In the genomic region with DNA sequence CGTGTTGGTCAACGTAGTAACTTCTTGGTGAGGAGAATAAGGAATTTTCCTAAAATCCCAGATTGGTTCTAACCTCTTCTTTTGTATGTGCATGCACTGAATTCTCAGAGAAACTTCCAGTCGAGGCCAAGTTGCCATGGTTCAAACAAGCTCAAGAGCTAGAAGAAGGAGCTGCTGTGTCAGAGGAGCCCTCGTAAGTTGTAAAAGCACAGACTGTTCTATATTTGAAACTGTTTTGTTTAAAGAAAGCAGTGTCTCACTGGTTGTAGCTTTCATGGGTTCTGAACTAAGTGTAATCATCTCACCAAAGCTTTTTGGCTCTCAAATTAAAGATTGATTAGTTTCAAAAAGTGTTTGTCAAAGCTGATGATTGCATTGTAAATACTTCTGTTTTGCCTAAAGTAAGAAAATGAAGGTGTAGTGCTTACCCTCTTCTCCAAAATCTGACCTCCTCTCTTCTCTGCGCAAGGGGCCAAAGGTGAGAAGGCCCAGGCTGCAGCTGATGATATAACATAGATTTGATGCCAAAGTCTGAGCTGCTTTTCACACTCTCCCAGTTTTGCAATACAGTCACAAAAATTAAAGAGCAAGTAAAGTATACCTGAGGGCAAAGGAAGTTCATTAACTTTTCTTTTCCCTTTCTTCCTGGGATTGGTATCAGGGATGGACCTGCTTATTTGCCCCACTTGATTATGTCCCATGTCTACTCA, we compare ENCODE assay signal across 1 cellular context.
TF ChIP-seq lines count a peak whose summit lies in the region.

No MANE protein-coding gene starts in this region.

TF ChIP-seq in GM12878, 131 proteins besides CTCF, POLR2A, EP300 and RAD21 (continued from another document):
- TF ChIP-seq, protein P1, sequence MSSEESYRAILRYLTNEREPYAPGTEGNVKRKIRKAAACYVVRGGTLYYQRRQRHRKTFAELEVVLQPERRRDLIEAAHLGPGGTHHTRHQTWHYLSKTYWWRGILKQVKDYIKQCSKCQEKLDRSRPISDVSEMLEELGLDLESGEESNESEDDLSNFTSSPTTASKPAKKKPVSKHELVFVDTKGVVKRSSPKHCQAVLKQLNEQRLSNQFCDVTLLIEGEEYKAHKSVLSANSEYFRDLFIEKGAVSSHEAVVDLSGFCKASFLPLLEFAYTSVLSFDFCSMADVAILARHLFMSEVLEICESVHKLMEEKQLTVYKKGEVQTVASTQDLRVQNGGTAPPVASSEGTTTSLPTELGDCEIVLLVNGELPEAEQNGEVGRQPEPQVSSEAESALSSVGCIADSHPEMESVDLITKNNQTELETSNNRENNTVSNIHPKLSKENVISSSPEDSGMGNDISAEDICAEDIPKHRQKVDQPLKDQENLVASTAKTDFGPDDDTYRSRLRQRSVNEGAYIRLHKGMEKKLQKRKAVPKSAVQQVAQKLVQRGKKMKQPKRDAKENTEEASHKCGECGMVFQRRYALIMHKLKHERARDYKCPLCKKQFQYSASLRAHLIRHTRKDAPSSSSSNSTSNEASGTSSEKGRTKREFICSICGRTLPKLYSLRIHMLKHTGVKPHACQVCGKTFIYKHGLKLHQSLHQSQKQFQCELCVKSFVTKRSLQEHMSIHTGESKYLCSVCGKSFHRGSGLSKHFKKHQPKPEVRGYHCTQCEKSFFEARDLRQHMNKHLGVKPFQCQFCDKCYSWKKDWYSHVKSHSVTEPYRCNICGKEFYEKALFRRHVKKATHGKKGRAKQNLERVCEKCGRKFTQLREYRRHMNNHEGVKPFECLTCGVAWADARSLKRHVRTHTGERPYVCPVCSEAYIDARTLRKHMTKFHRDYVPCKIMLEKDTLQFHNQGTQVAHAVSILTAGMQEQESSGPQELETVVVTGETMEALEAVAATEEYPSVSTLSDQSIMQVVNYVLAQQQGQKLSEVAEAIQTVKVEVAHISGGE (CRISPR knock-in tag; IDR thresholded peaks at IDR 0.05) = no peak
- TF ChIP-seq CHD4 (IDR thresholded peaks at IDR 0.05) = no peak
- no peak for TF ChIP-seq CBX3 (IDR thresholded peaks at IDR 0.05; ENCODE audit: borderline replicate concordance, low read depth)
- TF ChIP-seq, protein P2, sequence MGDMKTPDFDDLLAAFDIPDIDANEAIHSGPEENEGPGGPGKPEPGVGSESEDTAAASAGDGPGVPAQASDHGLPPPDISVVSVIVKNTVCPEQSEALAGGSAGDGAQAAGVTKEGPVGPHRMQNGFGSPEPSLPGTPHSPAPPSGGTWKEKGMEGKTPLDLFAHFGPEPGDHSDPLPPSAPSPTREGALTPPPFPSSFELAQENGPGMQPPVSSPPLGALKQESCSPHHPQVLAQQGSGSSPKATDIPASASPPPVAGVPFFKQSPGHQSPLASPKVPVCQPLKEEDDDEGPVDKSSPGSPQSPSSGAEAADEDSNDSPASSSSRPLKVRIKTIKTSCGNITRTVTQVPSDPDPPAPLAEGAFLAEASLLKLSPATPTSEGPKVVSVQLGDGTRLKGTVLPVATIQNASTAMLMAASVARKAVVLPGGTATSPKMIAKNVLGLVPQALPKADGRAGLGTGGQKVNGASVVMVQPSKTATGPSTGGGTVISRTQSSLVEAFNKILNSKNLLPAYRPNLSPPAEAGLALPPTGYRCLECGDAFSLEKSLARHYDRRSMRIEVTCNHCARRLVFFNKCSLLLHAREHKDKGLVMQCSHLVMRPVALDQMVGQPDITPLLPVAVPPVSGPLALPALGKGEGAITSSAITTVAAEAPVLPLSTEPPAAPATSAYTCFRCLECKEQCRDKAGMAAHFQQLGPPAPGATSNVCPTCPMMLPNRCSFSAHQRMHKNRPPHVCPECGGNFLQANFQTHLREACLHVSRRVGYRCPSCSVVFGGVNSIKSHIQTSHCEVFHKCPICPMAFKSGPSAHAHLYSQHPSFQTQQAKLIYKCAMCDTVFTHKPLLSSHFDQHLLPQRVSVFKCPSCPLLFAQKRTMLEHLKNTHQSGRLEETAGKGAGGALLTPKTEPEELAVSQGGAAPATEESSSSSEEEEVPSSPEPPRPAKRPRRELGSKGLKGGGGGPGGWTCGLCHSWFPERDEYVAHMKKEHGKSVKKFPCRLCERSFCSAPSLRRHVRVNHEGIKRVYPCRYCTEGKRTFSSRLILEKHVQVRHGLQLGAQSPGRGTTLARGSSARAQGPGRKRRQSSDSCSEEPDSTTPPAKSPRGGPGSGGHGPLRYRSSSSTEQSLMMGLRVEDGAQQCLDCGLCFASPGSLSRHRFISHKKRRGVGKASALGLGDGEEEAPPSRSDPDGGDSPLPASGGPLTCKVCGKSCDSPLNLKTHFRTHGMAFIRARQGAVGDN (IDR thresholded peaks at IDR 0.05) = no peak
- TF ChIP-seq TCF12 (IDR thresholded peaks at IDR 0.05; ENCODE audit: low read depth, low read length) = no peak
- TF ChIP-seq FOS (IDR thresholded peaks at IDR 0.05; ENCODE audit: borderline replicate concordance, extremely low read depth, insufficient read length) = no peak
- TF ChIP-seq MTA2 (IDR thresholded peaks at IDR 0.05; ENCODE audit: low read depth) = no peak
- TF ChIP-seq TCF3 (IDR thresholded peaks at IDR 0.05; ENCODE audit: borderline replicate concordance, insufficient read depth, low read depth, low read length) = no peak
- TF ChIP-seq IKZF1 (conservative IDR thresholded peaks at IDR 0.05) = no peak
- TF ChIP-seq STAT1 (conservative IDR thresholded peaks at IDR 0.05) = no peak
- TF ChIP-seq, protein P3, sequence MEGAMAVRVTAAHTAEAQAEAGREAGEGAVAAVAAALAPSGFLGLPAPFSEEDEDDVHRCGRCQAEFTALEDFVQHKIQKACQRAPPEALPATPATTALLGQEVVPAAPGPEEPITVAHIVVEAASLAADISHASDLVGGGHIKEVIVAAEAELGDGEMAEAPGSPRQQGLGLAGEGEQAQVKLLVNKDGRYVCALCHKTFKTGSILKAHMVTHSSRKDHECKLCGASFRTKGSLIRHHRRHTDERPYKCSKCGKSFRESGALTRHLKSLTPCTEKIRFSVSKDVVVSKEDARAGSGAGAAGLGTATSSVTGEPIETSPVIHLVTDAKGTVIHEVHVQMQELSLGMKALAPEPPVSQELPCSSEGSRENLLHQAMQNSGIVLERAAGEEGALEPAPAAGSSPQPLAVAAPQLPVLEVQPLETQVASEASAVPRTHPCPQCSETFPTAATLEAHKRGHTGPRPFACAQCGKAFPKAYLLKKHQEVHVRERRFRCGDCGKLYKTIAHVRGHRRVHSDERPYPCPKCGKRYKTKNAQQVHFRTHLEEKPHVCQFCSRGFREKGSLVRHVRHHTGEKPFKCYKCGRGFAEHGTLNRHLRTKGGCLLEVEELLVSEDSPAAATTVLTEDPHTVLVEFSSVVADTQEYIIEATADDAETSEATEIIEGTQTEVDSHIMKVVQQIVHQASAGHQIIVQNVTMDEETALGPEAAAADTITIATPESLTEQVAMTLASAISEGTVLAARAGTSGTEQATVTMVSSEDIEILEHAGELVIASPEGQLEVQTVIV (IDR thresholded peaks at IDR 0.05; ENCODE audit: borderline replicate concordance, partially characterized antibody) = no peak
- TF ChIP-seq, protein P4, sequence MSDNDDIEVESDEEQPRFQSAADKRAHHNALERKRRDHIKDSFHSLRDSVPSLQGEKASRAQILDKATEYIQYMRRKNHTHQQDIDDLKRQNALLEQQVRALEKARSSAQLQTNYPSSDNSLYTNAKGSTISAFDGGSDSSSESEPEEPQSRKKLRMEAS (IDR thresholded peaks at IDR 0.05; ENCODE audit: low read depth, low read length) = no peak
- no peak for TF ChIP-seq FOXK2 (IDR thresholded peaks at IDR 0.05)
- no peak for TF ChIP-seq SIN3A (IDR thresholded peaks at IDR 0.05; ENCODE audit: low read depth, low read length)
- TF ChIP-seq, protein P5, sequence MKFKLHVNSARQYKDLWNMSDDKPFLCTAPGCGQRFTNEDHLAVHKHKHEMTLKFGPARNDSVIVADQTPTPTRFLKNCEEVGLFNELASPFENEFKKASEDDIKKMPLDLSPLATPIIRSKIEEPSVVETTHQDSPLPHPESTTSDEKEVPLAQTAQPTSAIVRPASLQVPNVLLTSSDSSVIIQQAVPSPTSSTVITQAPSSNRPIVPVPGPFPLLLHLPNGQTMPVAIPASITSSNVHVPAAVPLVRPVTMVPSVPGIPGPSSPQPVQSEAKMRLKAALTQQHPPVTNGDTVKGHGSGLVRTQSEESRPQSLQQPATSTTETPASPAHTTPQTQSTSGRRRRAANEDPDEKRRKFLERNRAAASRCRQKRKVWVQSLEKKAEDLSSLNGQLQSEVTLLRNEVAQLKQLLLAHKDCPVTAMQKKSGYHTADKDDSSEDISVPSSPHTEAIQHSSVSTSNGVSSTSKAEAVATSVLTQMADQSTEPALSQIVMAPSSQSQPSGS (IDR thresholded peaks at IDR 0.05; ENCODE audit: low read length) = no peak
- no peak for TF ChIP-seq HDGF (IDR thresholded peaks at IDR 0.05)
- TF ChIP-seq, protein P6, sequence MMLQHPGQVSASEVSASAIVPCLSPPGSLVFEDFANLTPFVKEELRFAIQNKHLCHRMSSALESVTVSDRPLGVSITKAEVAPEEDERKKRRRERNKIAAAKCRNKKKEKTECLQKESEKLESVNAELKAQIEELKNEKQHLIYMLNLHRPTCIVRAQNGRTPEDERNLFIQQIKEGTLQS (IDR thresholded peaks at IDR 0.05; ENCODE audit: borderline replicate concordance, extremely low read depth, low read depth, low read length) = no peak
